Comparison of ENCODE assay signal across 15 cellular contexts in the genomic region with DNA sequence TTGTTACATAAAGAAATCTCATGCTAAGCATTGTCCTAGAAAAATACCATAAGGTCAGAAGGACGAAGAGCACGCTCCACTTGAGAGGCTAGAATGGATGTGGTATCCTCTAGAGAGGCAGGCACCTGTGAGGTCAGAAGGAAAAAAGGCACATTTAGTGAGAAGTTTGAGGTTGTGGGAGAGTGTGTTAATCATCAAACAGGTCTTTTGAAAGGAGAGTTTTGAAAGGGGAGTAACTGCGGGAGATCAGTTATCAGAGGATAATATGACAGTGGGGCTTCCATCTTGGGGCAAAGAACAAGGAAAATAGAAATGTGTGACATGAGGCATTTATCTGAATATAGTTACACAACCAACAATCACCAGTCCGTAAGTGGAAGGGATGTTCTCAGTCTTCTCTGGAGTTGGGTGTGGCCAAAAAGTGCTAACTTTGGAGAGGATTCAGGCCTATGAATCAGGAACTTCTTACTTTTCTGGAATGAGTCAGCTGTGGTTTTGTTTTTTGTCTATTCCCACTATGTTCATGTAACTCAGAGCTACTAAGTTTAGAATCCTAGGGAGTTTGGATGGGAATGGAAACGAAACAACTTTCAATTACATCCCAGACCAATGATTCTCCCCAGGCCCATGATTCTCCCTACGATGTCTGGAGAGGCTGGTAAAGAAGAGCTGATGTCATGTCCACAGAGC.
DNase-seq lines count a peak whose midpoint lies in the region; ATAC-seq and TF ChIP-seq lines count a peak whose summit lies in the region.
"Had no signal": no experiment of that assay in that cellular context is flagged by ENCODE, and none has a peak within 500 bp of the region (broad histone marks: within the 10 kb centered on the region; RNA-seq: fewer than 3 reads in every experiment).

No MANE protein-coding gene starts in this region.

- DNase-seq in ELR (ENCODE audit: low read depth) (peak; percentile 6), astrocyte of the cerebellum (ENCODE audit: low read depth) (peak; percentile 45), heart left ventricle (peak in 1 of 5 donors; percentile 10), psoas muscle (no peak)
- no peak for DNase-seq in activated CD4-positive, alpha-beta T cell treated with anti-CD3 and anti-CD28 coated beads for 48 hours
- DNase-seq: activated CD4-positive, alpha-beta T cell treated with anti-CD3 and anti-CD28 coated beads for 1 hour; activated T-cell treated with anti-CD3 and anti-CD28 coated beads, Interleukin-2, amount 50 U/mL, for 48 hours; erythroblast; HFFc6; islet precursor cell; NCI-H1694 treated with DMSO at 0.1 percent for 48 hours; NCI-H774 had no signal

- intact Hi-C loops in heart left ventricle (cut with DNase I) = no loop called here
- intact Hi-C loops in psoas muscle (cut with DNase I) = no loop called here

- H3K4me3 ChIP-seq in astrocyte of the cerebellum (ENCODE audit: low read depth, low read length) = no peak overlapping the region
- H3K4me3 ChIP-seq in heart left ventricle = no peak overlapping the region
- H3K4me3 ChIP-seq in psoas muscle = no peak overlapping the region

- peaks cover 0 to 18% (median 3%) of the 10 kb centered on the region in 12 donors for H3K9me3 ChIP-seq in heart left ventricle
- H3K9me3 ChIP-seq in psoas muscle = peaks cover under 1% of the 10 kb centered on the region

- no peaks in the 10 kb centered on the region for H3K27me3 ChIP-seq in heart left ventricle
- H3K27me3 ChIP-seq in psoas muscle (ENCODE audit: insufficient read depth in 3 of 3, low read length in 2 of 3) = no peaks in the 10 kb centered on the region

- 48 to 66% (median 60%) methylated on average over 6 of the region's 6 CpGs for WGBS in heart left ventricle, 4 donors
- 65 to 69% (median 67%) methylated on average over 6 of the region's 6 CpGs for WGBS in psoas muscle, 3 donors

- in situ Hi-C loops in astrocyte of the cerebellum (cut with HindIII; ENCODE audit: low sequenced_read_pairs) = no loop called here

- H3K36me3 ChIP-seq in heart left ventricle (no peaks in the 10 kb centered on the region), psoas muscle (ENCODE audit: insufficient read depth in 1 of 2, low read depth in 1 of 2) (no peaks in the 10 kb centered on the region)

- ATAC-seq in heart left ventricle (peak; percentile 66 to 89 (median 86)), psoas muscle (peak in 3 of 4 donors; percentile 53), GM19463 (IDR thresholded peaks at IDR 0.05; ENCODE audit: unreplicated experiment) (no peak), HG03095 (IDR thresholded peaks at IDR 0.05; ENCODE audit: unreplicated experiment) (no peak), GM21515 (IDR thresholded peaks at IDR 0.05; ENCODE audit: unreplicated experiment) (no peak)

- TF ChIP-seq CTCF in astrocyte of the cerebellum (IDR thresholded peaks at IDR 0.05; ENCODE audit: low read depth, low read length, missing control alignments) (no peak), heart left ventricle (IDR thresholded peaks at IDR 0.05) (no peak), psoas muscle (IDR thresholded peaks at IDR 0.05) (no peak)

- peaks cover 0 to 18% (median 0%) of the 10 kb centered on the region in 12 donors for H3K4me1 ChIP-seq in heart left ventricle
- H3K4me1 ChIP-seq in psoas muscle = no peaks in the 10 kb centered on the region

- no peak for TF ChIP-seq POLR2A in heart left ventricle (IDR thresholded peaks at IDR 0.05)

- H3K27ac ChIP-seq in heart left ventricle = peak overlapping the region in 11 of 12 donors; percentile 17 to 72 (median 51)
- H3K27ac ChIP-seq in psoas muscle = no peak overlapping the region

Comparison
In these comparisons a context has a peak if more than half of its experiments do, and no peak if none do; other contexts are left out.
1. DNase-seq: peak in ELR (single experiment) and astrocyte of the cerebellum (single experiment); none in psoas muscle (0 of 2) and activated CD4-positive, alpha-beta T cell treated with anti-CD3 and anti-CD28 coated beads for 48 hours (single experiment).
2. ATAC-seq: peak in heart left ventricle (4 of 4) and psoas muscle (3 of 4); none in GM19463 (single experiment), HG03095 (single experiment) and GM21515 (single experiment).